In genomic region chr14:67453575-67454300, GRCh38 we compare ENCODE assay signal across 1 cellular context.
TF ChIP-seq lines count a peak whose summit lies in the region.

No MANE protein-coding gene starts in this region.

TF ChIP-seq in GM23338, 12 proteins besides CTCF, POLR2A, EP300 and RAD21 (continued from another document):
- TF ChIP-seq REST (IDR thresholded peaks at IDR 0.05; ENCODE audit: unreplicated experiment): no peak
- TF ChIP-seq CREB1 (CRISPR knock-in tag; IDR thresholded peaks at IDR 0.05; ENCODE audit: low read depth): no peak
- TF ChIP-seq ZNF114 (CRISPR knock-in tag; IDR thresholded peaks at IDR 0.05): no peak
- no peak for TF ChIP-seq STAT1 (IDR thresholded peaks at IDR 0.05; ENCODE audit: unreplicated experiment)
- no peak for TF ChIP-seq ZNF331 (CRISPR knock-in tag; IDR thresholded peaks at IDR 0.05; ENCODE audit: low read depth)
- no peak for TF ChIP-seq EZH2phosphoT487 (IDR thresholded peaks at IDR 0.05; ENCODE audit: unreplicated experiment)
- no peak for TF ChIP-seq JUNB (IDR thresholded peaks at IDR 0.05; ENCODE audit: unreplicated experiment)
- no peak for TF ChIP-seq ZNF462 (CRISPR knock-in tag; IDR thresholded peaks at IDR 0.05)
- TF ChIP-seq ETS1 (IDR thresholded peaks at IDR 0.05): no peak
TF ChIP-seq in GM23338: peak in this region for 0.
